8 cellular contexts compared by ENCODE assay signal in the genomic region with DNA sequence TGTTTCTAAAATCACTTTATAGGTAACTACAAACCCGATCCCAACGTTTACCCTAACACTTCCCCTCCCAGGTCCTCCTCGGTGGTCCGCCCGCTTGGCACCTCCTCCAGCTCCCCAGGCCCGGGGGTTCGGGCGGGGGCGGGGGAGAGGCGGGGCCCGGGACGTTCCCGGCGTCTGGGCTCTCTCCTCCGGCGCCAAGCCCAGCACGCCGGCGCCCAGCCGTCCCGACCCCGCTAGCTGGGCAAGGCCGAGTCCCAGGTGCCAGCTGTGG. TPM values are rescaled to one million over a fixed set of nuclear protein-coding genes. Genes with fewer than 3 reads are reported as not detected.
A peak's percentile ranks its signal among the peaks of the same experiment; 100 is the strongest.
DNase-seq lines count a peak whose midpoint lies in the region; TF ChIP-seq lines count a peak whose summit lies in the region.

No MANE protein-coding gene starts in this region.

- peak overlapping the region; percentile 70 for H3K27ac Mint-ChIP-seq in Caco-2 (ENCODE audit: unreplicated experiment)

- TF ChIP-seq CTCF in Caco-2 (IDR thresholded peaks at IDR 0.05; ENCODE audit: insufficient read depth in 1 of 2, low read depth in 1 of 2, low read length in 1 of 2, severe bottlenecking in 1 of 2, unreplicated experiment in 1 of 2): no peak
- no peak for TF ChIP-seq CTCF in HEK293 (tag by site-specific recombination; IDR thresholded peaks at IDR 0.05)
- TF ChIP-seq CTCF in lower leg skin (IDR thresholded peaks at IDR 0.05): no peak

- peak overlapping the region; percentile 94 for H3K27ac ChIP-seq in HEK293 (ENCODE audit: extremely low read depth, low read depth, low read length)
- H3K27ac ChIP-seq in adipose tissue (ENCODE audit: low read depth, low read length): peak overlapping the region; percentile 71
- H3K27ac ChIP-seq in urinary bladder (ENCODE audit: low read depth): peak overlapping the region; percentile 97

- POLR2A ChIA-PET in Caco-2 (lab: Charles Lee): interaction anchor here (1.0 kb wide), 1 partner anchor 91 kb away, joined by 3 read pairs; the partner anchor contains the start of gene C3orf38
- POLR2A ChIA-PET in HEK293 (lab: Yijun Ruan, JAX): interaction anchor here (0.9 to 2.0 kb wide), 4 partner anchors 37 to 517 kb away, joined by 3 to 16 read pairs (median 4); partner anchors contain the start of gene C3orf38

- H3K4me1 Mint-ChIP-seq in Caco-2 (ENCODE audit: low read depth, unreplicated experiment): peaks cover 6% of the 10 kb centered on the region

- peaks cover 3% of the 10 kb centered on the region; the same call in 1 of the 2 replicates for H3K36me3 ChIP-seq in Caco-2 (ENCODE audit: control insufficient read depth, insufficient read depth, low read length)
- peaks cover 0 to 35% of the 10 kb centered on the region in 2 experiments; a peak in 2 of 3 replicates for H3K36me3 ChIP-seq in HEK293 (ENCODE audit: control insufficient read depth in 2 of 2, insufficient read depth in 1 of 2, low read length in 2 of 2)
- no peaks in the 10 kb centered on the region for H3K36me3 ChIP-seq in urinary bladder (ENCODE audit: insufficient read depth)

- no TSS peak for BruUV-seq in Caco-2 (replicated peaks; lab: Mats Ljungman, UMichigan)

- no peak for TF ChIP-seq POLR2A in lower leg skin (IDR thresholded peaks at IDR 0.05)

- WGBS in adipose tissue, 3 donors: 0% methylated on average over 15 to 23 of the region's 23 CpGs
- 0 to 1% methylated on average over 6 to 23 of the region's 23 CpGs for WGBS in lower leg skin, 2 donors
- WGBS in urinary bladder: 0% methylated on average over 23 of the region's 23 CpGs

- no peaks in the 10 kb centered on the region for H3K9me3 Mint-ChIP-seq in Caco-2 (ENCODE audit: unreplicated experiment)

- peaks cover 28% of the 10 kb centered on the region for H3K36me3 Mint-ChIP-seq in Caco-2 (ENCODE audit: insufficient read depth, unreplicated experiment)

- H3K4me3 Mint-ChIP-seq in Caco-2 (ENCODE audit: unreplicated experiment): peak overlapping the region; percentile 86

- no peaks in the 10 kb centered on the region for H3K27me3 Mint-ChIP-seq in Caco-2 (ENCODE audit: insufficient read depth, unreplicated experiment)

- H3K4me1 ChIP-seq in Caco-2 (0 out of 2 replicates have a peak, but pooled peaks cover 11% of the 10 kb centered on the region), HEK293 (ENCODE audit: control insufficient read depth, insufficient read depth, low read length) (no peaks in the 10 kb centered on the region), urinary bladder (ENCODE audit: insufficient read depth) (no peaks in the 10 kb centered on the region)

- peak overlapping the region; percentile 65 for H3K4me3 ChIP-seq in Caco-2 (ENCODE audit: low read depth, low read length)
- H3K4me3 ChIP-seq in HEK293 (ENCODE audit: low read depth, low read length): peak overlapping the region; percentile 91
- H3K4me3 ChIP-seq in lower leg skin (ENCODE audit: low read depth, poor library complexity, severe bottlenecking): peak overlapping the region; percentile 46
- peak overlapping the region; percentile 91 for H3K4me3 ChIP-seq in urinary bladder (ENCODE audit: low read depth, low read length)

- CTCF ChIA-PET in Caco-2 (lab: Charles Lee): interaction anchor here (0.9 kb wide), 1 partner anchor 55 kb away, joined by 6 read pairs; no protein-coding TSS in a partner anchor
- CTCF ChIA-PET in HEK293 (lab: Yijun Ruan, JAX): no interaction called here

- H3K9me3 ChIP-seq in Caco-2: no peaks in the 10 kb centered on the region
- H3K9me3 ChIP-seq in HEK293 (ENCODE audit: control insufficient read depth, insufficient read depth, low read depth, low read length): no peaks in the 10 kb centered on the region

- intact Hi-C loops in Caco-2 (cut with micrococcal nuclease; ENCODE audit: unreplicated experiment) (no loop called here), lower leg skin (cut with DNase I; ENCODE audit: low total_unique reads) (no loop called here)

- DNase-seq in Caco-2 (no peak), lower leg skin (ENCODE audit: low spot score in 2 of 2) (no peak), mucosa of gallbladder (ENCODE audit: low spot score) (no peak), glomerular visceral epithelial cell (ENCODE audit: extremely low spot score) (no peak), SKM-1 treated with dmso at 0.1 percent for 144 hours (lab: John Stamatoyannopoulos, UW; ENCODE audit: unreplicated experiment) (no peak)

- H3K27me3 ChIP-seq in Caco-2 (replicated peaks; ENCODE audit: control insufficient read depth, insufficient read depth, low read length): no peaks in the 10 kb centered on the region

TF ChIP-seq in HEK293, 187 proteins besides CTCF, POLR2A, EP300 and RAD21:
- peak; percentile 97; the same call in 1 of the 2 replicates for TF ChIP-seq ZBTB20 (tag by site-specific recombination; IDR thresholded peaks at IDR 0.05)
- TF ChIP-seq ZNF169 (tag by site-specific recombination; IDR thresholded peaks at IDR 0.05): no peak
- 0 out of 2 replicates have a peak, but pooled peaks have one; percentile 74 for TF ChIP-seq ZNF449 (tag by site-specific recombination; IDR thresholded peaks at IDR 0.05)

RNA-seq across cellular contexts. Expression of gene CGGBP1, which starts 0.5 kb away (rescaled TPM):
- total RNA-seq in Caco-2 (2022): 42.6 and 43.2 TPM in 2 replicates
- 10 to 100 TPM; 16.6 to 48.2 (median 31.5) TPM for polyA plus RNA-seq in adipose tissue
- total RNA-seq in lower leg skin: 10 to 100 TPM; 28.6 to 39.9 (median 34.9) TPM
- total RNA-seq in urinary bladder: 138 TPM
- polyA plus RNA-seq in urinary bladder: 48.7 TPM
- 68.9 TPM for total RNA-seq in mucosa of gallbladder

RNA-seq across cellular contexts. Expression of gene ZNF654, which starts 0.8 kb away (rescaled TPM):
- total RNA-seq in Caco-2 (2022) (6.8 and 8.9 TPM in 2 replicates), lower leg skin (10 to 100 TPM; 12.1 to 19.4 (median 16.3) TPM), urinary bladder (54.7 TPM), mucosa of gallbladder (21.6 TPM)
- polyA plus RNA-seq in adipose tissue (1 to 10 TPM; 2.3 to 4.4 (median 4.1) TPM), urinary bladder (6.2 TPM)
